Comparison of ENCODE assay signal across 8 cellular contexts in genomic region chr3:19947549-19948071, GRCh38. TPM values are rescaled to one million over a fixed set of nuclear protein-coding genes. Genes with fewer than 3 reads are reported as not detected.
DNase-seq lines count a peak whose midpoint lies in the region; ATAC-seq and TF ChIP-seq lines count a peak whose summit lies in the region.

No MANE protein-coding gene starts in this region.

- peak; percentile 16 for ATAC-seq in GM19397 (IDR thresholded peaks at IDR 0.05; ENCODE audit: unreplicated experiment)
- ATAC-seq in activated naive CD4-positive, alpha-beta T cell treated with anti-CD3 and anti-CD28 coated beads, Interleukin-2, amount 50 U/mL, for 72 hours: peak; percentile 17 to 41

- no peaks in the 10 kb centered on the region for H3K9me3 ChIP-seq in ovary

- TF ChIP-seq CTCF in AG10803 (conservative IDR thresholded peaks at IDR 0.05; ENCODE audit: low read length): no peak
- TF ChIP-seq CTCF in HL-60 (IDR thresholded peaks at IDR 0.05; ENCODE audit: insufficient read depth, low read length): no peak
- no peak for TF ChIP-seq CTCF in glutamatergic neuron (IDR thresholded peaks at IDR 0.05; ENCODE audit: partially characterized antibody, unreplicated experiment)
- TF ChIP-seq CTCF in ovary (IDR thresholded peaks at IDR 0.05): no peak

- intact Hi-C loops in ovary (cut with DNase I): loop anchor here in 3 of 4 donors (1.0 to 10.0 kb wide), 4 partner anchors 87 to 237 kb away; partner anchors contain the start of genes KAT2B (in 2 of the 3) and SGO1 (in 1 of the 3)

- H3K4me3 ChIP-seq in AG10803 (ENCODE audit: low read length) (peak overlapping the region; percentile 96), HL-60 (replicated peaks; ENCODE audit: insufficient read depth, low read length) (peak overlapping the region; percentile 97), ovary (peak overlapping the region; percentile 94), urinary bladder (ENCODE audit: low read depth, low read length) (peak overlapping the region; percentile 66)

- H3K27me3 ChIP-seq in HL-60 (ENCODE audit: insufficient read depth, poor library complexity, severe bottlenecking) (no peaks in the 10 kb centered on the region), ovary (no peaks in the 10 kb centered on the region)

- peaks cover 13% of the 10 kb centered on the region for H3K4me1 Mint-ChIP-seq in glutamatergic neuron (ENCODE audit: low read depth, unreplicated experiment)

- no peaks in the 10 kb centered on the region for H3K36me3 ChIP-seq in ovary
- no peaks in the 10 kb centered on the region for H3K36me3 ChIP-seq in urinary bladder (ENCODE audit: insufficient read depth)

- peaks cover 4% of the 10 kb centered on the region for H3K4me1 ChIP-seq in ovary (ENCODE audit: insufficient read depth)
- H3K4me1 ChIP-seq in urinary bladder (ENCODE audit: insufficient read depth): no peaks in the 10 kb centered on the region

- DNase-seq in AG10803 (ENCODE audit: low read depth): peak; percentile 53
- DNase-seq in HL-60 (ENCODE audit: low read depth in 1 of 2, low spot score in 1 of 2): peak; percentile 32 to 39
- DNase-seq in activated naive CD4-positive, alpha-beta T cell treated with anti-CD3 and anti-CD28 coated beads, Interleukin-2, amount 50 U/mL, for 72 hours (ENCODE audit: low spot score in 2 of 2): peak; percentile 59 to 76
- DNase-seq in glutamatergic neuron: peak; percentile 43
- DNase-seq in ovary: peak in 2 of 5 donors; percentile 41 to 53

- TF ChIP-seq EP300 in ovary (IDR thresholded peaks at IDR 0.05): no peak

- WGBS in ovary, 3 donors: 0 to 1% (median 1%) methylated on average over 13 to 27 of the region's 27 CpGs
- WGBS in urinary bladder: under 1% methylated on average over 27 of the region's 27 CpGs

- H3K27ac Mint-ChIP-seq in activated naive CD4-positive, alpha-beta T cell treated with anti-CD3 and anti-CD28 coated beads, Interleukin-2, amount 50 U/mL, for 72 hours: peak overlapping the region; percentile 98 to 99
- peak overlapping the region; percentile 89 for H3K27ac Mint-ChIP-seq in glutamatergic neuron (ENCODE audit: unreplicated experiment)

- peak; percentile 3; the same call in 1 of the 2 replicates for TF ChIP-seq POLR2A in Raji (IDR thresholded peaks at IDR 0.05; ENCODE audit: insufficient read depth, low read depth, low read length)
- TF ChIP-seq POLR2A in ovary (IDR thresholded peaks at IDR 0.05): no peak

- H3K27ac ChIP-seq in HL-60 (replicated peaks) (peak overlapping the region; percentile 83), ovary (peak overlapping the region; percentile 92 to 96), urinary bladder (ENCODE audit: low read depth) (peak overlapping the region; percentile 97)

- H3K9me3 Mint-ChIP-seq in activated naive CD4-positive, alpha-beta T cell treated with anti-CD3 and anti-CD28 coated beads, Interleukin-2, amount 50 U/mL, for 72 hours: no peaks in the 10 kb centered on the region
- H3K9me3 Mint-ChIP-seq in glutamatergic neuron (ENCODE audit: unreplicated experiment): peaks cover 7% of the 10 kb centered on the region

- H3K27me3 Mint-ChIP-seq in glutamatergic neuron (ENCODE audit: unreplicated experiment): peaks cover 4% of the 10 kb centered on the region

- H3K36me3 Mint-ChIP-seq in activated naive CD4-positive, alpha-beta T cell treated with anti-CD3 and anti-CD28 coated beads, Interleukin-2, amount 50 U/mL, for 72 hours: peaks cover 21 to 25% of the 10 kb centered on the region in 2 donors
- H3K36me3 Mint-ChIP-seq in glutamatergic neuron (ENCODE audit: unreplicated experiment): no peaks in the 10 kb centered on the region

- H3K4me3 Mint-ChIP-seq in glutamatergic neuron (ENCODE audit: unreplicated experiment): peak overlapping the region; percentile 98

RNA-seq across cellular contexts. Expression of gene RAB5A, which starts 0.7 kb away (rescaled TPM):
- 10 to 100 TPM; 56.3 to 80.8 TPM for total RNA-seq in activated naive CD4-positive, alpha-beta T cell treated with anti-CD3 and anti-CD28 coated beads, Interleukin-2, amount 50 U/mL, for 72 hours
- total RNA-seq in glutamatergic neuron (ENCODE audit: unreplicated experiment): 81.8 TPM
- 10 to 100 TPM; 39.8 to 61.2 (median 46.9) TPM for total RNA-seq in ovary
- polyA plus RNA-seq in ovary: 10 to 100 TPM; 24.6 to 65.8 TPM
- 104 TPM for total RNA-seq in urinary bladder
- 35.9 TPM for polyA plus RNA-seq in urinary bladder

RNA-seq across cellular contexts. Expression of gene EFHB, which starts 13.6 kb away (rescaled TPM):
- total RNA-seq in activated naive CD4-positive, alpha-beta T cell treated with anti-CD3 and anti-CD28 coated beads, Interleukin-2, amount 50 U/mL, for 72 hours: 1 to 10 TPM in 1 of 2 donors, under 1 TPM in 1; 0.91 to 1.2 TPM
- 0.76 TPM for total RNA-seq in glutamatergic neuron (ENCODE audit: unreplicated experiment)
- total RNA-seq in ovary: 1 to 10 TPM in 6 of 7 donors, under 1 TPM in 1; 0.42 to 9.2 (median 2.8) TPM
- under 1 TPM; 0.43 to 0.69 TPM for polyA plus RNA-seq in ovary
- not detected for total RNA-seq in urinary bladder
- polyA plus RNA-seq in urinary bladder: 1.4 TPM
